Comparison of ENCODE assay signal across 9 cellular contexts in genomic region chr14:103123634-103124500, GRCh38. TPM values are rescaled to one million over a fixed set of nuclear protein-coding genes. Genes with fewer than 3 reads are reported as not detected.
DNase-seq lines count a peak whose midpoint lies in the region; ATAC-seq, FAIRE-seq and TF ChIP-seq lines count a peak whose summit lies in the region.
"Had no signal": no experiment of that assay in that cellular context is flagged by ENCODE, and none has a peak within 500 bp of the region (broad histone marks: within the 10 kb centered on the region; RNA-seq: fewer than 3 reads in every experiment).

No MANE protein-coding gene starts in this region.

- peak overlapping the region; percentile 89 for H3K4me2 ChIP-seq in GM23338

- peaks cover 69% of the 10 kb centered on the region for H3K27me3 ChIP-seq in GM23338 (ENCODE audit: insufficient read depth)
- peaks cover 13% of the 10 kb centered on the region for H3K27me3 ChIP-seq in bronchial epithelial cell (ENCODE audit: control insufficient read depth, insufficient read depth, low read length)

- H3K4me3 ChIP-seq in GM23338: peak overlapping the region; percentile 55
- peak overlapping the region; percentile 28 for H3K4me3 ChIP-seq in bronchial epithelial cell (ENCODE audit: low read depth, low read length)
- H3K4me3 ChIP-seq in lower leg skin (ENCODE audit: low read depth, poor library complexity, severe bottlenecking): peak overlapping the region; percentile 57

- TF ChIP-seq POLR2A in lower leg skin (IDR thresholded peaks at IDR 0.05): no peak

- peak; percentile 12 for ATAC-seq in GM23338

- TF ChIP-seq CTCF in 22Rv1 (IDR thresholded peaks at IDR 0.05) (peak; percentile 70), GM23338 (conservative IDR thresholded peaks at IDR 0.05; ENCODE audit: low read depth in 2 of 2) (peak; percentile 52 to 73), bronchial epithelial cell (IDR thresholded peaks at IDR 0.05; ENCODE audit: insufficient read depth, low read length, severe bottlenecking) (peak; percentile 33), lower leg skin (IDR thresholded peaks at IDR 0.05) (no peak), type B pancreatic cell (conservative IDR thresholded peaks at IDR 0.05) (peak; percentile 52)

- no peaks in the 10 kb centered on the region for H3K9me2 ChIP-seq in GM23338 (ENCODE audit: insufficient read depth)

- no peaks in the 10 kb centered on the region; the same call in 2 of the 3 replicates for H3K9me3 Mint-ChIP-seq in GM23338
- no peaks in the 10 kb centered on the region for H3K9me3 Mint-ChIP-seq in type B pancreatic cell

- peaks cover 2% of the 10 kb centered on the region; the same call in 1 of the 3 replicates for H3K36me3 Mint-ChIP-seq in GM23338 (ENCODE audit: low read depth)
- H3K36me3 Mint-ChIP-seq in type B pancreatic cell: no peaks in the 10 kb centered on the region

- H3K4me1 ChIP-seq in GM23338 (ENCODE audit: insufficient read depth): peaks cover 15% of the 10 kb centered on the region; the same call in 1 of the 2 replicates

- no peaks in the 10 kb centered on the region for H3K36me3 ChIP-seq in GM23338 (ENCODE audit: insufficient read depth)
- H3K36me3 ChIP-seq in bronchial epithelial cell (ENCODE audit: control insufficient read depth, insufficient read depth, low read length): no peaks in the 10 kb centered on the region

- no peak overlapping the region for H3K27ac Mint-ChIP-seq in GM23338
- no peak overlapping the region for H3K27ac Mint-ChIP-seq in type B pancreatic cell

- DNase-seq in GM23338 (ENCODE audit: low spot score) (peak; percentile 70), bronchial epithelial cell (ENCODE audit: low read depth) (no peak), lower leg skin (ENCODE audit: low spot score in 2 of 2) (peak in 1 of 2 donors; percentile 93), type B pancreatic cell (ENCODE audit: extremely low spot score, unreplicated experiment) (no peak), SIG-M5 treated with dmso at 0.1 percent for 504 hours (lab: John Stamatoyannopoulos, UW; ENCODE audit: unreplicated experiment) (no peak), NCI-H187 treated with DMSO at 0.1 percent for 48 hours (lab: John Stamatoyannopoulos, UW) (no peak), SHP77 (lab: John Stamatoyannopoulos, UW) (no peak)

- H3F3A ChIP-seq in GM23338 (replicated peaks; ENCODE audit: low read depth): peaks cover 5% of the 10 kb centered on the region; the same call in 1 of the 2 replicates

- H3K79me2 ChIP-seq in GM23338 (replicated peaks; ENCODE audit: insufficient read depth): no peaks in the 10 kb centered on the region

- WGBS in lower leg skin, 2 donors: 22 to 26% methylated on average over 33 to 37 of the region's 48 CpGs

- intact Hi-C loops in lower leg skin (cut with DNase I; ENCODE audit: low total_unique reads): no loop called here

- H3K4me1 Mint-ChIP-seq in GM23338 (peaks cover 16% of the 10 kb centered on the region), type B pancreatic cell (ENCODE audit: unreplicated experiment) (peaks cover 20% of the 10 kb centered on the region)

- H3K27ac ChIP-seq in 22Rv1 (no peak overlapping the region), GM23338 (ENCODE audit: low read depth) (no peak overlapping the region)

- H3K4me3 Mint-ChIP-seq in GM23338 (peak overlapping the region; percentile 56; the same call in 2 of the 3 replicates), type B pancreatic cell (peak overlapping the region; percentile 65)

- FAIRE-seq in bronchial epithelial cell (lab: Jason Lieb, UNC): no peak
- FAIRE-seq: colon had no signal

- no peak overlapping the region for H2AFZ ChIP-seq in GM23338

- peaks cover 9% of the 10 kb centered on the region for H4K20me1 ChIP-seq in GM23338 (replicated peaks; ENCODE audit: insufficient read depth)

- H3K27me3 Mint-ChIP-seq in GM23338 (ENCODE audit: insufficient read depth, low read depth, poor library complexity) (peaks cover 42% of the 10 kb centered on the region), type B pancreatic cell (peaks cover 16% of the 10 kb centered on the region)

TF ChIP-seq in GM23338, 12 proteins besides CTCF, POLR2A, EP300 and RAD21:
- TF ChIP-seq EZH2 (IDR thresholded peaks at IDR 0.05; ENCODE audit: low read depth, unreplicated experiment): no peak
- no peak for TF ChIP-seq STAT1 (IDR thresholded peaks at IDR 0.05; ENCODE audit: unreplicated experiment)
- no peak for TF ChIP-seq ZNF331 (CRISPR knock-in tag; IDR thresholded peaks at IDR 0.05; ENCODE audit: low read depth)
- TF ChIP-seq CREB1 (CRISPR knock-in tag; IDR thresholded peaks at IDR 0.05; ENCODE audit: low read depth): no peak
- TF ChIP-seq REST (IDR thresholded peaks at IDR 0.05; ENCODE audit: unreplicated experiment): no peak
- no peak for TF ChIP-seq JUNB (IDR thresholded peaks at IDR 0.05; ENCODE audit: unreplicated experiment)

RNA-seq across cellular contexts. Expression of gene TNFAIP2, which starts 0.6 kb away (rescaled TPM):
- total RNA-seq in GM23338 (2014; rRNA removed; shearing (Covaris generic)): 9.8 and 14.1 TPM in 2 replicates
- 9.9 and 10.1 TPM in 2 replicates for polyA plus RNA-seq in GM23338 (2016; fragmentation: Nextera tagmentation; extraction: Ambion mirVana)
- total RNA-seq in bronchial epithelial cell: 5.3 and 21.1 TPM in 2 replicates
- total RNA-seq in lower leg skin: 10 to 100 TPM in 3 of 4 donors, 1 to 10 TPM in 1; 8.2 to 33.6 (median 20.3) TPM
- 21.5 and 28.5 TPM in 2 replicates for total RNA-seq in type B pancreatic cell (ENCODE audit: low replicate concordance)

RNA-seq across cellular contexts. Expression of gene EXOC3L4, which starts 29.3 kb away (rescaled TPM):
- total RNA-seq in GM23338 (2014; rRNA removed; shearing (Covaris generic)): not detected in 2 replicates
- not detected in 2 replicates for polyA plus RNA-seq in GM23338 (2016; fragmentation: Nextera tagmentation; extraction: Ambion mirVana)
- total RNA-seq in bronchial epithelial cell: 0.26 TPM in 1 of 2 replicates, not detected in the other
- total RNA-seq in lower leg skin: under 1 TPM in 2 of 4 donors, not detected in 2; 0.64 to 0.75 TPM
- total RNA-seq in type B pancreatic cell (ENCODE audit: low replicate concordance): 4.0 and 4.1 TPM in 2 replicates

RNA-seq across cellular contexts. Expression of gene LBHD2, which starts 39.9 kb away (rescaled TPM):
- total RNA-seq in GM23338 (2014; rRNA removed; shearing (Covaris generic)): not detected in 2 replicates
- not detected in 2 replicates for polyA plus RNA-seq in GM23338 (2016; fragmentation: Nextera tagmentation; extraction: Ambion mirVana)
- total RNA-seq in bronchial epithelial cell: not detected in 2 replicates
- not detected for total RNA-seq in lower leg skin
- not detected in 2 replicates for total RNA-seq in type B pancreatic cell (ENCODE audit: low replicate concordance)

Comparison
In these comparisons a context has a peak if more than half of its experiments do, and no peak if none do; other contexts are left out.
1. CTCF ChIP-seq: peak in 22Rv1 (single experiment), GM23338 (2 of 2), bronchial epithelial cell (single experiment) and type B pancreatic cell (single experiment); none in lower leg skin (0 of 3).
2. Peak in every context shown above with its lines, with median percentiles within 50 percentile points of each other: H3K4me3 ChIP-seq.